1 cellular context compared by ENCODE assay signal in genomic region chr17:43671075-43671692, GRCh38.
TF ChIP-seq lines count a peak whose summit lies in the region.

No MANE protein-coding gene starts in this region.

TF ChIP-seq in HEK293, 187 proteins besides CTCF, POLR2A, EP300 and RAD21 (continued from another document and continues in another):
- TF ChIP-seq HOXD13 (CRISPR knock-in tag; IDR thresholded peaks at IDR 0.05; ENCODE audit: borderline replicate concordance), result 0 out of 2 replicates have a peak, but pooled peaks have one; percentile 41
- TF ChIP-seq ZNF626 (tag by site-specific recombination; IDR thresholded peaks at IDR 0.05), result no peak
- TF ChIP-seq FEZF1 (tag by site-specific recombination; IDR thresholded peaks at IDR 0.05), result peak; percentile 95
- TF ChIP-seq ZNF843 (tag by site-specific recombination; IDR thresholded peaks at IDR 0.05), result peak; percentile 96
- TF ChIP-seq, protein P1, sequence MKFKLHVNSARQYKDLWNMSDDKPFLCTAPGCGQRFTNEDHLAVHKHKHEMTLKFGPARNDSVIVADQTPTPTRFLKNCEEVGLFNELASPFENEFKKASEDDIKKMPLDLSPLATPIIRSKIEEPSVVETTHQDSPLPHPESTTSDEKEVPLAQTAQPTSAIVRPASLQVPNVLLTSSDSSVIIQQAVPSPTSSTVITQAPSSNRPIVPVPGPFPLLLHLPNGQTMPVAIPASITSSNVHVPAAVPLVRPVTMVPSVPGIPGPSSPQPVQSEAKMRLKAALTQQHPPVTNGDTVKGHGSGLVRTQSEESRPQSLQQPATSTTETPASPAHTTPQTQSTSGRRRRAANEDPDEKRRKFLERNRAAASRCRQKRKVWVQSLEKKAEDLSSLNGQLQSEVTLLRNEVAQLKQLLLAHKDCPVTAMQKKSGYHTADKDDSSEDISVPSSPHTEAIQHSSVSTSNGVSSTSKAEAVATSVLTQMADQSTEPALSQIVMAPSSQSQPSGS (tag by site-specific recombination; IDR thresholded peaks at IDR 0.05; ENCODE audit: low read depth), result peak; percentile 58
- TF ChIP-seq, protein P2, sequence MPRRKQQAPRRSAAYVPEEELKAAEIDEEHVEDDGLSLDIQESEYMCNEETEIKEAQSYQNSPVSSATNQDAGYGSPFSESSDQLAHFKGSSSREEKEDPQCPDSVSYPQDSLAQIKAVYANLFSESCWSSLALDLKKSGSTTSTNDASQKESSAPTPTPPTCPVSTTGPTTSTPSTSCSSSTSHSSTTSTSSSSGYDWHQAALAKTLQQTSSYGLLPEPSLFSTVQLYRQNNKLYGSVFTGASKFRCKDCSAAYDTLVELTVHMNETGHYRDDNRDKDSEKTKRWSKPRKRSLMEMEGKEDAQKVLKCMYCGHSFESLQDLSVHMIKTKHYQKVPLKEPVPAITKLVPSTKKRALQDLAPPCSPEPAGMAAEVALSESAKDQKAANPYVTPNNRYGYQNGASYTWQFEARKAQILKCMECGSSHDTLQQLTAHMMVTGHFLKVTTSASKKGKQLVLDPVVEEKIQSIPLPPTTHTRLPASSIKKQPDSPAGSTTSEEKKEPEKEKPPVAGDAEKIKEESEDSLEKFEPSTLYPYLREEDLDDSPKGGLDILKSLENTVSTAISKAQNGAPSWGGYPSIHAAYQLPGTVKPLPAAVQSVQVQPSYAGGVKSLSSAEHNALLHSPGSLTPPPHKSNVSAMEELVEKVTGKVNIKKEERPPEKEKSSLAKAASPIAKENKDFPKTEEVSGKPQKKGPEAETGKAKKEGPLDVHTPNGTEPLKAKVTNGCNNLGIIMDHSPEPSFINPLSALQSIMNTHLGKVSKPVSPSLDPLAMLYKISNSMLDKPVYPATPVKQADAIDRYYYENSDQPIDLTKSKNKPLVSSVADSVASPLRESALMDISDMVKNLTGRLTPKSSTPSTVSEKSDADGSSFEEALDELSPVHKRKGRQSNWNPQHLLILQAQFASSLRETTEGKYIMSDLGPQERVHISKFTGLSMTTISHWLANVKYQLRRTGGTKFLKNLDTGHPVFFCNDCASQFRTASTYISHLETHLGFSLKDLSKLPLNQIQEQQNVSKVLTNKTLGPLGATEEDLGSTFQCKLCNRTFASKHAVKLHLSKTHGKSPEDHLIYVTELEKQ (tag by site-specific recombination; IDR thresholded peaks at IDR 0.05; ENCODE audit: borderline replicate concordance), result peak; percentile 96
- no peak for TF ChIP-seq ZNF544 (tag by site-specific recombination; IDR thresholded peaks at IDR 0.05)
- no peak for TF ChIP-seq ZSCAN5A (tag by site-specific recombination; IDR thresholded peaks at IDR 0.05)
- TF ChIP-seq ZFP69B (tag by site-specific recombination; IDR thresholded peaks at IDR 0.05), result peak; percentile 45
- peak; percentile 98 for TF ChIP-seq ZEB2 (tag by site-specific recombination; IDR thresholded peaks at IDR 0.05)
- TF ChIP-seq ZNF558 (tag by site-specific recombination; IDR thresholded peaks at IDR 0.05), result peak; percentile 59; the same call in 1 of the 2 replicates
- peak; percentile 92 for TF ChIP-seq ZNF24 (tag by site-specific recombination; IDR thresholded peaks at IDR 0.05)
- TF ChIP-seq ZNF266 (tag by site-specific recombination; IDR thresholded peaks at IDR 0.05; ENCODE audit: low read depth), result no peak
- TF ChIP-seq, protein P3, sequence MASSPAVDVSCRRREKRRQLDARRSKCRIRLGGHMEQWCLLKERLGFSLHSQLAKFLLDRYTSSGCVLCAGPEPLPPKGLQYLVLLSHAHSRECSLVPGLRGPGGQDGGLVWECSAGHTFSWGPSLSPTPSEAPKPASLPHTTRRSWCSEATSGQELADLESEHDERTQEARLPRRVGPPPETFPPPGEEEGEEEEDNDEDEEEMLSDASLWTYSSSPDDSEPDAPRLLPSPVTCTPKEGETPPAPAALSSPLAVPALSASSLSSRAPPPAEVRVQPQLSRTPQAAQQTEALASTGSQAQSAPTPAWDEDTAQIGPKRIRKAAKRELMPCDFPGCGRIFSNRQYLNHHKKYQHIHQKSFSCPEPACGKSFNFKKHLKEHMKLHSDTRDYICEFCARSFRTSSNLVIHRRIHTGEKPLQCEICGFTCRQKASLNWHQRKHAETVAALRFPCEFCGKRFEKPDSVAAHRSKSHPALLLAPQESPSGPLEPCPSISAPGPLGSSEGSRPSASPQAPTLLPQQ (tag by site-specific recombination; IDR thresholded peaks at IDR 0.05), result peak; percentile 60; the same call in 1 of the 2 replicates
- no peak for TF ChIP-seq ZNF26 (tag by site-specific recombination; IDR thresholded peaks at IDR 0.05)
- TF ChIP-seq KLF10 (tag by site-specific recombination; IDR thresholded peaks at IDR 0.05), result peak; percentile 97
- peak; percentile 68; the same call in 1 of the 2 replicates for TF ChIP-seq ZNF10 (tag by site-specific recombination; IDR thresholded peaks at IDR 0.05)
- peak; percentile 97 for TF ChIP-seq ZNF629 (tag by site-specific recombination; IDR thresholded peaks at IDR 0.05)
- TF ChIP-seq ZNF600 (tag by site-specific recombination; IDR thresholded peaks at IDR 0.05), result peak; percentile 41; the same call in 1 of the 2 replicates
- no peak for TF ChIP-seq MYNN (tag by site-specific recombination; IDR thresholded peaks at IDR 0.05; ENCODE audit: borderline replicate concordance)
- TF ChIP-seq ZFHX2 (tag by site-specific recombination; conservative IDR thresholded peaks at IDR 0.05), result peak; percentile 75
- no peak for TF ChIP-seq ZNF169 (tag by site-specific recombination; IDR thresholded peaks at IDR 0.05)
- peak; percentile 40; the same call in 1 of the 2 replicates for TF ChIP-seq ZNF2 (tag by site-specific recombination; IDR thresholded peaks at IDR 0.05)
- TF ChIP-seq, protein P4, sequence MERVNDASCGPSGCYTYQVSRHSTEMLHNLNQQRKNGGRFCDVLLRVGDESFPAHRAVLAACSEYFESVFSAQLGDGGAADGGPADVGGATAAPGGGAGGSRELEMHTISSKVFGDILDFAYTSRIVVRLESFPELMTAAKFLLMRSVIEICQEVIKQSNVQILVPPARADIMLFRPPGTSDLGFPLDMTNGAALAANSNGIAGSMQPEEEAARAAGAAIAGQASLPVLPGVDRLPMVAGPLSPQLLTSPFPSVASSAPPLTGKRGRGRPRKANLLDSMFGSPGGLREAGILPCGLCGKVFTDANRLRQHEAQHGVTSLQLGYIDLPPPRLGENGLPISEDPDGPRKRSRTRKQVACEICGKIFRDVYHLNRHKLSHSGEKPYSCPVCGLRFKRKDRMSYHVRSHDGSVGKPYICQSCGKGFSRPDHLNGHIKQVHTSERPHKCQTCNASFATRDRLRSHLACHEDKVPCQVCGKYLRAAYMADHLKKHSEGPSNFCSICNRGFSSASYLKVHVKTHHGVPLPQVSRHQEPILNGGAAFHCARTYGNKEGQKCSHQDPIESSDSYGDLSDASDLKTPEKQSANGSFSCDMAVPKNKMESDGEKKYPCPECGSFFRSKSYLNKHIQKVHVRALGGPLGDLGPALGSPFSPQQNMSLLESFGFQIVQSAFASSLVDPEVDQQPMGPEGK (tag by site-specific recombination; IDR thresholded peaks at IDR 0.05), result peak; percentile 89
- peak; percentile 31; the same call in 1 of the 2 replicates for TF ChIP-seq KLF7 (tag by site-specific recombination; IDR thresholded peaks at IDR 0.05; ENCODE audit: borderline replicate concordance)
- TF ChIP-seq GFI1B (tag by site-specific recombination; IDR thresholded peaks at IDR 0.05), result peak; percentile 83; the same call in 1 of the 2 replicates
- TF ChIP-seq EGR2 (tag by site-specific recombination; IDR thresholded peaks at IDR 0.05; ENCODE audit: low read depth), result peak; percentile 44; the same call in 1 of the 2 replicates
- TF ChIP-seq, protein P5, sequence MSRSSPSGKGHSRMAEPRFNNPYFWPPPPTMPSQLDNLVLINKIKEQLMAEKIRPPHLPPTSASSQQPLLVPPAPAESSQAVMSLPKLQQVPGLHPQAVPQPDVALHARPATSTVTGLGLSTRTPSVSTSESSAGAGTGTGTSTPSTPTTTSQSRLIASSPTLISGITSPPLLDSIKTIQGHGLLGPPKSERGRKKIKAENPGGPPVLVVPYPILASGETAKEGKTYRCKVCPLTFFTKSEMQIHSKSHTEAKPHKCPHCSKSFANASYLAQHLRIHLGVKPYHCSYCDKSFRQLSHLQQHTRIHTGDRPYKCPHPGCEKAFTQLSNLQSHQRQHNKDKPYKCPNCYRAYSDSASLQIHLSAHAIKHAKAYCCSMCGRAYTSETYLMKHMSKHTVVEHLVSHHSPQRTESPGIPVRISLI (tag by site-specific recombination; IDR thresholded peaks at IDR 0.05), result 0 out of 2 replicates have a peak, but pooled peaks have one; percentile 66
- no peak for TF ChIP-seq ELK4 (IDR thresholded peaks at IDR 0.05; ENCODE audit: borderline replicate concordance, low read depth, low read length)
- no peak for TF ChIP-seq ZBTB26 (tag by site-specific recombination; optimal IDR thresholded peaks at IDR 0.05)
- no peak for TF ChIP-seq ZNF645 (tag by site-specific recombination; IDR thresholded peaks at IDR 0.05)
- no peak for TF ChIP-seq ZNF426 (tag by site-specific recombination; IDR thresholded peaks at IDR 0.05)
- peak; percentile 54 for TF ChIP-seq ZIC2 (tag by site-specific recombination; IDR thresholded peaks at IDR 0.05)
- TF ChIP-seq, protein P6, sequence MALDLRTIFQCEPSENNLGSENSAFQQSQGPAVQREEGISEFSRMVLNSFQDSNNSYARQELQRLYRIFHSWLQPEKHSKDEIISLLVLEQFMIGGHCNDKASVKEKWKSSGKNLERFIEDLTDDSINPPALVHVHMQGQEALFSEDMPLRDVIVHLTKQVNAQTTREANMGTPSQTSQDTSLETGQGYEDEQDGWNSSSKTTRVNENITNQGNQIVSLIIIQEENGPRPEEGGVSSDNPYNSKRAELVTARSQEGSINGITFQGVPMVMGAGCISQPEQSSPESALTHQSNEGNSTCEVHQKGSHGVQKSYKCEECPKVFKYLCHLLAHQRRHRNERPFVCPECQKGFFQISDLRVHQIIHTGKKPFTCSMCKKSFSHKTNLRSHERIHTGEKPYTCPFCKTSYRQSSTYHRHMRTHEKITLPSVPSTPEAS (tag by site-specific recombination; IDR thresholded peaks at IDR 0.05), result peak; percentile 54
- TF ChIP-seq MZF1 (tag by site-specific recombination; IDR thresholded peaks at IDR 0.05; ENCODE audit: borderline replicate concordance), result peak; percentile 89
- peak; percentile 64 for TF ChIP-seq GLIS2 (tag by site-specific recombination; IDR thresholded peaks at IDR 0.05)
- peak; percentile 57; the same call in 1 of the 2 replicates for TF ChIP-seq ZNF76 (tag by site-specific recombination; IDR thresholded peaks at IDR 0.05; ENCODE audit: borderline replicate concordance, low read depth)
- peak; percentile 92 for TF ChIP-seq BCL11B (tag by site-specific recombination; IDR thresholded peaks at IDR 0.05; ENCODE audit: low read depth)
- TF ChIP-seq ZBTB20 (tag by site-specific recombination; IDR thresholded peaks at IDR 0.05), result peak; percentile 47
- TF ChIP-seq ZNF639 (tag by site-specific recombination; IDR thresholded peaks at IDR 0.05), result peak; percentile 84; the same call in 1 of the 2 replicates
